ENCODE assay signal across 6 cellular contexts in genomic region chr6:31958412-31958740, GRCh38. TPM values are rescaled to one million over a fixed set of nuclear protein-coding genes. Genes with fewer than 3 reads are reported as not detected.
A peak's percentile ranks its signal among the peaks of the same experiment; 100 is the strongest.
DNase-seq lines count a peak whose midpoint lies in the region; TF ChIP-seq lines count a peak whose summit lies in the region.

No MANE protein-coding gene starts in this region.

- H3K27ac ChIP-seq in Peyer's patch, result peak overlapping the region; percentile 53 to 84 (median 78)
- H3K27ac ChIP-seq in iPS DF 6.9 (ENCODE audit: low read length), result no peak overlapping the region

- peaks cover 0 to 25% (median 9%) of the 10 kb centered on the region in 4 donors for H3K4me1 ChIP-seq in Peyer's patch
- H3K4me1 ChIP-seq in iPS DF 6.9 (ENCODE audit: control insufficient read depth, insufficient read depth, low read length), result 0 out of 2 replicates have a peak, but pooled peaks cover 1% of the 10 kb centered on the region

- DNase-seq in GM12864 (ENCODE audit: low read depth) (no peak), Peyer's patch (no peak), iPS DF 6.9 (ENCODE audit: low read depth, low spot score) (no peak), COR-L47 (lab: John Stamatoyannopoulos, UW) (no peak), ureter (ENCODE audit: low spot score) (no peak)
- no peak for DNase-seq in effector CD4-positive, alpha-beta T cell

- no peaks in the 10 kb centered on the region for H3K9me3 ChIP-seq in Peyer's patch
- H3K9me3 ChIP-seq in iPS DF 6.9 (ENCODE audit: control insufficient read depth, insufficient read depth, low read length), result no peaks in the 10 kb centered on the region

- TF ChIP-seq POLR2A in Peyer's patch (IDR thresholded peaks at IDR 0.05), result no peak

- WGBS in iPS DF 6.9 (ENCODE audit: insufficient coverage, insufficient read length), result no CpG with 5 or more reads among the region's 11 CpGs

- no peaks in the 10 kb centered on the region for H3K27me3 ChIP-seq in Peyer's patch
- H3K27me3 ChIP-seq in iPS DF 6.9 (ENCODE audit: control insufficient read depth, insufficient read depth, low read length), result no peaks in the 10 kb centered on the region

- TF ChIP-seq CTCF in GM12864 (IDR thresholded peaks at IDR 0.05; ENCODE audit: low read depth, low read length, missing control alignments) (no peak), Peyer's patch (IDR thresholded peaks at IDR 0.05) (no peak)

- H3K4me3 ChIP-seq in GM12864 (ENCODE audit: low read depth, low read length), result peak overlapping the region; percentile 99
- H3K4me3 ChIP-seq in Peyer's patch, result peak overlapping the region; percentile 69 to 97 (median 74)
- H3K4me3 ChIP-seq in iPS DF 6.9 (ENCODE audit: low read length), result peak overlapping the region; percentile 94

- peaks cover 0 to 64% (median 0%) of the 10 kb centered on the region in 3 donors for H3K36me3 ChIP-seq in Peyer's patch
- peaks cover 36% of the 10 kb centered on the region for H3K36me3 ChIP-seq in iPS DF 6.9 (ENCODE audit: control insufficient read depth, insufficient read depth, low read length)

RNA-seq across cellular contexts. Expression of gene NELFE, which starts 0.4 kb away (rescaled TPM):
- total RNA-seq in Peyer's patch (10 to 100 TPM; 45.4 to 59.7 (median 50.2) TPM), ureter (59.6 TPM)

RNA-seq across cellular contexts. Expression of gene SKIC2, which starts 0.6 kb away (rescaled TPM):
- total RNA-seq in Peyer's patch (100 to 1,000 TPM in 2 of 4 donors, 10 to 100 TPM in 2; 81.3 to 130 (median 107) TPM), ureter (73.7 TPM)

RNA-seq across cellular contexts. Expression of gene CFB, which starts 12.5 kb away (rescaled TPM):
- total RNA-seq in Peyer's patch (100 to 1,000 TPM in 1 of 4 donors, 10 to 100 TPM in 3; 23.1 to 183 (median 89.9) TPM), ureter (41.4 TPM)

RNA-seq across cellular contexts. Expression of gene DXO, which starts 13.6 kb away (rescaled TPM):
- total RNA-seq in Peyer's patch (10 to 100 TPM; 15.1 to 47.9 (median 24.1) TPM), ureter (29.3 TPM)

RNA-seq across cellular contexts. Expression of gene C4A, which starts 23.5 kb away (rescaled TPM):
- total RNA-seq in Peyer's patch (10 to 100 TPM; 13.7 to 56.9 (median 20.8) TPM), ureter (71.1 TPM)
